9 cellular contexts compared by ENCODE assay signal in the genomic region with DNA sequence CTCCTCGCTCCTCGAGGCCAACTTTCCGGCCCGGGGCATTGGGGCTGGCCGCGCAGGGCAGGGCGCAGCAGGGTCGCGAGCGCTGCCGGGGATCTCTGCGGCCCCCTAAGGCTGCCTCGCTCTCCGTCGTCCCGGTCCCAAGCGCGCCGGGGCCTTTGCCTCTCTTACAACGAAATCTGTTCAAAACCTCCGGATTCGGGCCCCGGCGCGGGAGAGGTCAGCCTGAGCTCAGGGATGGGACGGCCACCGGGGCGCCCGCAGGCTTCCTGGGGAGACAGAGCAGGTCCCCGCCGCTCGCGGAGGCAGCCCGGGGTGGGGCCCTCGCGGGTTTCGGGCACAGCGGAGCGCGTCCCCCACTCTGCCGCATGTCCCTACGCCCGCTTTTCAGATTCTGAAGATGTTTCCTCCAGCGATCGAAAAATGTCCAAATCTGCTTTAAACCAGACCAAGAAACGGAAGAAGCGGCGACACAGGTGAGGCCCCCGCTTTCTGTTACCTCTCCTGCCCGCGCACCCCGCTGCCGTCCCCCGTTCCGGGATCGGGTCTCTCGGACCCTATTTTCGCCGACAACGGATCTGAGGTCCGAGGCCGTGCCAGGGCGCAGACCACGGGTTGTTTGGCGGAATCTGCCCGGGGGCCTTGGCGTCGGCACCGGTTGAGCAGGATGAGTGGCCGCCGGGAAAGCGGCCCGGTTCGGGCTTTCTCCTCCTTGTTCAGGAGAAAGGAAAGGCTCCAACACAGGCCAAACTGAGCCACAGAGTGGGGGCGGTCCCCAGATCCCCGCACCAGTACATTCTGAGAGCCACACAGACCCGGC. TPM values are rescaled to one million over a fixed set of nuclear protein-coding genes. Genes with fewer than 3 reads are reported as not detected.
DNase-seq lines count a peak whose midpoint lies in the region; ATAC-seq and TF ChIP-seq lines count a peak whose summit lies in the region.
"Had no signal": no experiment of that assay in that cellular context is flagged by ENCODE, and none has a peak within 500 bp of the region (broad histone marks: within the 10 kb centered on the region; RNA-seq: fewer than 3 reads in every experiment).

No MANE protein-coding gene starts in this region.

- no peaks in the 10 kb centered on the region for H3K36me3 ChIP-seq in neural progenitor cell

- H3K36me3 Mint-ChIP-seq in CD4-positive, alpha-beta T cell (ENCODE audit: low read depth), result no peaks in the 10 kb centered on the region
- H3K36me3 Mint-ChIP-seq in endothelial cell (ENCODE audit: low read depth, unreplicated experiment) (peaks cover 7% of the 10 kb centered on the region), neural progenitor cell (no peaks in the 10 kb centered on the region)

- H4K20me1 ChIP-seq in neural progenitor cell (ENCODE audit: low read depth), result peaks cover 21% of the 10 kb centered on the region

- peak overlapping the region; percentile 45 for H3K4me3 ChIP-seq in neural progenitor cell

- intact Hi-C loops in CD4-positive, alpha-beta T cell (cut with DNase I, micrococcal nuclease), result no loop called here

- POLR2A ChIA-PET in CD4-positive, alpha-beta T cell (lab: Charles Lee), result no interaction called here

- no peak for TF ChIP-seq CTCF in CD4-positive, alpha-beta T cell (IDR thresholded peaks at IDR 0.05)
- TF ChIP-seq CTCF in endothelial cell (IDR thresholded peaks at IDR 0.05; ENCODE audit: unreplicated experiment) (no peak), neural progenitor cell (IDR thresholded peaks at IDR 0.05) (no peak)

- H3K27ac Mint-ChIP-seq in CD4-positive, alpha-beta T cell, result no peak overlapping the region
- no peak overlapping the region for H3K27ac Mint-ChIP-seq in endothelial cell (ENCODE audit: unreplicated experiment)
- H3K27ac Mint-ChIP-seq in neural progenitor cell, result no peak overlapping the region

- H3K27ac ChIP-seq in CD4-positive, alpha-beta T cell (ENCODE audit: low read depth, low read length), result no peak overlapping the region
- H3K27ac ChIP-seq in neural progenitor cell, result no peak overlapping the region

- peaks cover 23% of the 10 kb centered on the region for H3K4me1 Mint-ChIP-seq in CD4-positive, alpha-beta T cell (ENCODE audit: low read depth)
- peaks cover 17% of the 10 kb centered on the region for H3K4me1 Mint-ChIP-seq in endothelial cell (ENCODE audit: unreplicated experiment)
- H3K4me1 Mint-ChIP-seq in neural progenitor cell, result peaks cover 14% of the 10 kb centered on the region

- H3K4me3 Mint-ChIP-seq in CD4-positive, alpha-beta T cell, result peak overlapping the region; percentile 54
- H3K4me3 Mint-ChIP-seq in endothelial cell (ENCODE audit: unreplicated experiment), result no peak overlapping the region
- peak overlapping the region; percentile 69 for H3K4me3 Mint-ChIP-seq in neural progenitor cell

- H3K27me3 ChIP-seq in CD4-positive, alpha-beta T cell (ENCODE audit: control insufficient read depth, insufficient read depth, low read length), result peaks cover 88% of the 10 kb centered on the region
- peaks cover 98% of the 10 kb centered on the region for H3K27me3 ChIP-seq in neural progenitor cell

- peak overlapping the region; percentile 64 for H2AFZ ChIP-seq in neural progenitor cell (replicated peaks)

- H3K27me3 Mint-ChIP-seq in CD4-positive, alpha-beta T cell, result peaks cover 84% of the 10 kb centered on the region
- H3K27me3 Mint-ChIP-seq in endothelial cell (ENCODE audit: unreplicated experiment) (peaks cover 38% of the 10 kb centered on the region), neural progenitor cell (ENCODE audit: insufficient read depth, low read depth) (peaks cover 86% of the 10 kb centered on the region)

- H3K79me2 ChIP-seq in neural progenitor cell (ENCODE audit: low read depth), result no peaks in the 10 kb centered on the region

- no peaks in the 10 kb centered on the region for H3K9me3 Mint-ChIP-seq in CD4-positive, alpha-beta T cell
- H3K9me3 Mint-ChIP-seq in endothelial cell (ENCODE audit: unreplicated experiment) (no peaks in the 10 kb centered on the region), neural progenitor cell (peaks cover 9% of the 10 kb centered on the region)

- peak; percentile 21 for ATAC-seq in CD4-positive, alpha-beta T cell (ENCODE audit: poor library complexity)
- no peak for ATAC-seq in HG03175 (IDR thresholded peaks at IDR 0.05; ENCODE audit: unreplicated experiment)

- peaks cover 41% of the 10 kb centered on the region for H3K4me1 ChIP-seq in neural progenitor cell

- H3F3A ChIP-seq in neural progenitor cell (ENCODE audit: low read depth), result peaks cover 31% of the 10 kb centered on the region

- H3K9me3 ChIP-seq in CD4-positive, alpha-beta T cell (ENCODE audit: control insufficient read depth, low read length), result no peaks in the 10 kb centered on the region
- H3K9me3 ChIP-seq in neural progenitor cell (ENCODE audit: low read depth), result no peaks in the 10 kb centered on the region

- no peak for DNase-seq in CD4-positive, alpha-beta T cell
- DNase-seq in NCI-H2227 (lab: John Stamatoyannopoulos, UW; ENCODE audit: unreplicated experiment), result peak; percentile 51
- DNase-seq in endothelial cell (ENCODE audit: low spot score), result peak; percentile 36
- DNase-seq in neural progenitor cell (ENCODE audit: low spot score), result peak; percentile 70
- DNase-seq in hypothalamus (lab: John Stamatoyannopoulos, UW), result no peak
- no peak for DNase-seq in NCI-H1417 treated with DMSO at 0.1 percent for 48 hours (lab: John Stamatoyannopoulos, UW)
- no peak for DNase-seq in COLO668 (lab: John Stamatoyannopoulos, UW; ENCODE audit: unreplicated experiment)

- H3K9ac ChIP-seq in neural progenitor cell, result no peak overlapping the region

- CTCF ChIA-PET in CD4-positive, alpha-beta T cell (lab: Charles Lee), result interaction anchor here (1.4 kb wide), 1 partner anchor 11 kb away, joined by 3 read pairs; no protein-coding TSS in a partner anchor

- peak overlapping the region; percentile 89 for H3K4me2 ChIP-seq in neural progenitor cell

RNA-seq across cellular contexts. Expression of gene VSX2, which starts 1.8 kb away (rescaled TPM):
- not detected for total RNA-seq in CD4-positive, alpha-beta T cell
- total RNA-seq in endothelial cell (ENCODE audit: unreplicated experiment) (not detected), neural progenitor cell (ENCODE audit: low replicate concordance) (0.51 and 1.3 TPM in 2 replicates)
- total RNA-seq: omental fat pad had no signal

Comparison
In these comparisons a context has a peak if more than half of its experiments do, and no peak if none do; other contexts are left out.
1. DNase-seq: peak in NCI-H2227 (single experiment), endothelial cell (single experiment) and neural progenitor cell (single experiment); none in CD4-positive, alpha-beta T cell (0 of 10), hypothalamus (0 of 51), NCI-H1417 treated with DMSO at 0.1 percent for 48 hours (single experiment) and COLO668 (single experiment).